ENCODE assay signal across 24 cellular contexts in genomic region chr4:87414806-87415205, GRCh38.
"Had no signal": no experiment of that assay in that cellular context is flagged by ENCODE, and none has a peak within 500 bp of the region (broad histone marks: within the 10 kb centered on the region; RNA-seq: fewer than 3 reads in every experiment).

No MANE protein-coding gene starts in this region.

- H3K4me1 ChIP-seq: neural progenitor cell, parathyroid adenoma, psoas muscle, sigmoid colon, thyroid gland, tibial nerve, upper lobe of left lung, vagina had no signal

- H3K4me3 ChIP-seq: neural progenitor cell, ovary, psoas muscle, right lobe of liver, sigmoid colon, stomach, thoracic aorta, thyroid gland, tibial nerve, upper lobe of left lung, vagina had no signal

- H3K36me3 ChIP-seq: neural progenitor cell, ovary, right lobe of liver, sigmoid colon, stomach, thoracic aorta, thyroid gland, tibial nerve, upper lobe of left lung, vagina had no signal

- DNase-seq: occipital lobe; ovary; posterior cingulate gyrus; psoas muscle; right cardiac atrium; right lobe of liver; sigmoid colon; small intestine; stimulated activated CD4-positive, alpha-beta T cell treated with anti-CD3 and anti-CD28 coated beads, Interleukin-15, amount 100 ng/mL, for 24 hours; stimulated activated CD4-positive, alpha-beta T cell treated with anti-CD3 and anti-CD28 coated beads, Interleukin-2, amount 100 ng/mL, for 24 hours; stimulated activated CD4-positive, alpha-beta T cell treated with anti-CD3 and anti-CD28 coated beads, Interleukin-2, amount 100 ng/mL, for 48 hours; stimulated activated CD4-positive, alpha-beta T cell treated with anti-CD3 and anti-CD28 coated beads, Interleukin-4, amount 100 ng/mL, for 24 hours; stimulated activated naive B cell treated with anti-CD40 and anti-IgM and Interleukin-4, amounts not matched to agents 10 μg/mL and 1 μg/mL and 100 μg/mL, for 72 hours; stimulated activated naive CD4-positive, alpha-beta T cell treated with Interleukin-2 at 50 U/mL for 16 hours; stomach; thyroid gland; trophoblast cell; upper lobe of left lung had no signal

- H3K27me3 ChIP-seq: neural progenitor cell, ovary, right lobe of liver, sigmoid colon, stomach, thyroid gland, tibial nerve, upper lobe of left lung, vagina had no signal

- ATAC-seq: psoas muscle; right cardiac atrium; right lobe of liver; stimulated activated effector memory CD8-positive, alpha-beta T cell treated with anti-CD3 and anti-CD28 coated beads, Interleukin-12 subunit alpha, Interleukin-12 subunit beta, amount 100 ng/mL, for 72 hours; stimulated activated naive B cell treated with anti-CD40 and anti-IgM and Interleukin-4, amounts not matched to agents 10 μg/mL and 1 μg/mL and 100 μg/mL, for 72 hours had no signal

- H3K9me3 ChIP-seq: ovary, psoas muscle, right lobe of liver, sigmoid colon, thoracic aorta, thyroid gland, upper lobe of left lung, vagina had no signal
